18 cellular contexts compared by ENCODE assay signal in genomic region chr13:43229506-43229905, GRCh38.
DNase-seq lines count a peak whose midpoint lies in the region; ATAC-seq and TF ChIP-seq lines count a peak whose summit lies in the region.
"Had no signal": no experiment of that assay in that cellular context is flagged by ENCODE, and none has a peak within 500 bp of the region (broad histone marks: within the 10 kb centered on the region; RNA-seq: fewer than 3 reads in every experiment).

No MANE protein-coding gene starts in this region.

- no peaks in the 10 kb centered on the region for H3K9me3 Mint-ChIP-seq in mesothelial cell of epicardium
- H3K9me3 Mint-ChIP-seq: activated naive CD4-positive, alpha-beta T cell treated with anti-CD3 and anti-CD28 coated beads for 36 hours; CD4-positive, alpha-beta memory T cell; stimulated activated memory B cell treated with anti-CD40 and anti-IgM and Interleukin-4, amounts not matched to agents 10 μg/mL and 1 μg/mL and 100 μg/mL, for 72 hours; T-cell had no signal

- ATAC-seq in PC-3: peak; percentile 58
- ATAC-seq: stimulated activated memory B cell treated with anti-CD40 and anti-IgM and Interleukin-4, amounts not matched to agents 10 μg/mL and 1 μg/mL and 100 μg/mL, for 72 hours; T-cell had no signal

- peaks cover 18% of the 10 kb centered on the region for H3K4me1 ChIP-seq in PC-3 (ENCODE audit: insufficient read depth, low read length)

- no peak overlapping the region for H3K27ac ChIP-seq in PC-3 (ENCODE audit: low read length)
- H3K27ac ChIP-seq: ovary had no signal

- intact Hi-C loops in PC-3 (cut with micrococcal nuclease): no loop called here

- no peaks in the 10 kb centered on the region for H3K9me2 ChIP-seq in PC-3 (replicated peaks; ENCODE audit: low read length)

- BruUV-seq in PC-3 (replicated peaks; lab: Mats Ljungman, UMichigan): no TSS peak

- H3K27ac Mint-ChIP-seq in mesothelial cell of epicardium: no peak overlapping the region
- H3K27ac Mint-ChIP-seq: activated naive CD4-positive, alpha-beta T cell treated with anti-CD3 and anti-CD28 coated beads for 36 hours; CD4-positive, alpha-beta memory T cell; stimulated activated memory B cell treated with anti-CD40 and anti-IgM and Interleukin-4, amounts not matched to agents 10 μg/mL and 1 μg/mL and 100 μg/mL, for 72 hours; T-cell had no signal

- no peaks in the 10 kb centered on the region for H3K27me3 ChIP-seq in PC-3 (ENCODE audit: low read length)
- H3K27me3 ChIP-seq: ovary had no signal

- no peaks in the 10 kb centered on the region for H3K36me3 ChIP-seq in PC-3 (ENCODE audit: low read depth, low read length)
- H3K36me3 ChIP-seq: ovary had no signal

- TF ChIP-seq CTCF in PC-3 (conservative IDR thresholded peaks at IDR 0.05; ENCODE audit: low read depth, low read length) (no peak), fibroblast of mammary gland (conservative IDR thresholded peaks at IDR 0.05; ENCODE audit: control insufficient read depth, insufficient read depth, low read depth, low read length) (peak; percentile 10), mesothelial cell of epicardium (IDR thresholded peaks at IDR 0.05; ENCODE audit: unreplicated experiment) (no peak)

- no peak overlapping the region for H3K4me2 ChIP-seq in PC-3 (ENCODE audit: low read length)

- H3K36me3 Mint-ChIP-seq in mesothelial cell of epicardium: no peaks in the 10 kb centered on the region
- H3K36me3 Mint-ChIP-seq: CD4-positive, alpha-beta memory T cell; stimulated activated memory B cell treated with anti-CD40 and anti-IgM and Interleukin-4, amounts not matched to agents 10 μg/mL and 1 μg/mL and 100 μg/mL, for 72 hours; T-cell had no signal

- H2AFZ ChIP-seq in PC-3 (ENCODE audit: low read length): no peak overlapping the region

- H3K4me3 Mint-ChIP-seq in mesothelial cell of epicardium: no peak overlapping the region
- H3K4me3 Mint-ChIP-seq: activated naive CD4-positive, alpha-beta T cell treated with anti-CD3 and anti-CD28 coated beads for 36 hours; brain; stimulated activated memory B cell treated with anti-CD40 and anti-IgM and Interleukin-4, amounts not matched to agents 10 μg/mL and 1 μg/mL and 100 μg/mL, for 72 hours; T-cell had no signal

- DNase-seq in EL (peak; percentile 87), PC-3 (peak; percentile 47), fibroblast of mammary gland (ENCODE audit: low read depth) (peak; percentile 92), renal cortical epithelial cell (ENCODE audit: low read depth) (peak; percentile 6), DMS 273 (lab: John Stamatoyannopoulos, UW; ENCODE audit: unreplicated experiment) (no peak), DMS153 treated with DMSO at 0.1 percent for 48 hours (lab: John Stamatoyannopoulos, UW; ENCODE audit: unreplicated experiment) (no peak), mesothelial cell of epicardium (ENCODE audit: low spot score in 2 of 2, unreplicated experiment in 2 of 2) (no peak)
- DNase-seq: activated CD4-positive, CD25-positive, alpha-beta regulatory T cell treated with anti-CD3 and anti-CD28 coated beads, Interleukin-2, amount 50 U/mL, for 72 hours; activated naive CD4-positive, alpha-beta T cell treated with anti-CD3 and anti-CD28 coated beads for 36 hours; CD4-positive, alpha-beta memory T cell; effector CD8-positive, alpha-beta T cell; MM.1S; NCI-H82; ovary; small intestine; T-cell had no signal

- no peak overlapping the region for H3K9ac ChIP-seq in PC-3 (ENCODE audit: low read length)

- POLR2A ChIA-PET in PC-3 (lab: Charles Lee; ENCODE audit: unreplicated experiment): no interaction called here

- CTCF ChIA-PET in PC-3 (lab: Charles Lee): no interaction called here

- H3K4me3 ChIP-seq in PC-3 (ENCODE audit: low read length) (no peak overlapping the region), fibroblast of mammary gland (ENCODE audit: control insufficient read depth, low read depth, low read length) (no peak overlapping the region)
- H3K4me3 ChIP-seq: ovary had no signal

- no peaks in the 10 kb centered on the region for H3F3A ChIP-seq in PC-3 (ENCODE audit: low read length, unreplicated experiment)

- peaks cover 3% of the 10 kb centered on the region for H3K27me3 Mint-ChIP-seq in mesothelial cell of epicardium (ENCODE audit: low read depth)

- peaks cover 7% of the 10 kb centered on the region for H3K4me1 Mint-ChIP-seq in mesothelial cell of epicardium
- H3K4me1 Mint-ChIP-seq: CD4-positive, alpha-beta memory T cell; stimulated activated memory B cell treated with anti-CD40 and anti-IgM and Interleukin-4, amounts not matched to agents 10 μg/mL and 1 μg/mL and 100 μg/mL, for 72 hours; T-cell had no signal

- H4K20me1 ChIP-seq in PC-3 (ENCODE audit: low read length): no peaks in the 10 kb centered on the region

- no peaks in the 10 kb centered on the region for H3K9me3 ChIP-seq in PC-3 (ENCODE audit: low read length)
- H3K9me3 ChIP-seq: ovary had no signal

- H3K79me2 ChIP-seq in PC-3 (ENCODE audit: low read length): no peaks in the 10 kb centered on the region

Comparison
In these comparisons a context has a peak if more than half of its experiments do, and no peak if none do; other contexts are left out.
1. DNase-seq: peak in EL (single experiment), PC-3 (single experiment), fibroblast of mammary gland (single experiment) and renal cortical epithelial cell (single experiment); none in DMS 273 (single experiment), DMS153 treated with DMSO at 0.1 percent for 48 hours (single experiment) and mesothelial cell of epicardium (0 of 2).